1 cellular context compared by ENCODE assay signal in genomic region chr2:178193823-178194599, GRCh38.
TF ChIP-seq lines count a peak whose summit lies in the region.

Gene OSBPL6 (plus strand): TSS chr2:178194512. CDS start chr2:178306185, 111,673 bp downstream.

TF ChIP-seq in SK-N-SH, 30 proteins besides CTCF, POLR2A, EP300 and RAD21 (continued from another document):
- TF ChIP-seq IRF3 (IDR thresholded peaks at IDR 0.05; ENCODE audit: low read depth, low read length) (no peak), SIN3A (IDR thresholded peaks at IDR 0.05; ENCODE audit: borderline replicate concordance, low read depth, low read length) (no peak; the same call in 1 of the 2 replicates), POLR2AphosphoS5 (IDR thresholded peaks at IDR 0.05; ENCODE audit: low read depth, low read length) (peak; percentile 31; the same call in 1 of the 2 replicates), NRF1 (IDR thresholded peaks at IDR 0.05; ENCODE audit: low read depth, low read length) (peak; percentile 44), RCOR1 (IDR thresholded peaks at IDR 0.05; ENCODE audit: low read length) (no peak), RXRA (IDR thresholded peaks at IDR 0.05; ENCODE audit: borderline replicate concordance, low read depth) (no peak), TAF1 (IDR thresholded peaks at IDR 0.05; ENCODE audit: borderline replicate concordance, low read depth, low read length) (peak; percentile 57; the same call in 1 of the 2 replicates), MXI1 (IDR thresholded peaks at IDR 0.05; ENCODE audit: low read depth, low read length) (peak; percentile 46), FOXJ3 (CRISPR knock-in tag; IDR thresholded peaks at IDR 0.05) (no peak), RFX5 (IDR thresholded peaks at IDR 0.05; ENCODE audit: low read length) (0 out of 2 replicates have a peak, but pooled peaks have one; percentile 8)
- TF ChIP-seq, protein P1, sequence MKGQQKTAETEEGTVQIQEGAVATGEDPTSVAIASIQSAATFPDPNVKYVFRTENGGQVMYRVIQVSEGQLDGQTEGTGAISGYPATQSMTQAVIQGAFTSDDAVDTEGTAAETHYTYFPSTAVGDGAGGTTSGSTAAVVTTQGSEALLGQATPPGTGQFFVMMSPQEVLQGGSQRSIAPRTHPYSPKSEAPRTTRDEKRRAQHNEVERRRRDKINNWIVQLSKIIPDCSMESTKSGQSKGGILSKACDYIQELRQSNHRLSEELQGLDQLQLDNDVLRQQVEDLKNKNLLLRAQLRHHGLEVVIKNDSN (IDR thresholded peaks at IDR 0.05; ENCODE audit: borderline replicate concordance, low read depth): no peak
- TF ChIP-seq, protein P2, sequence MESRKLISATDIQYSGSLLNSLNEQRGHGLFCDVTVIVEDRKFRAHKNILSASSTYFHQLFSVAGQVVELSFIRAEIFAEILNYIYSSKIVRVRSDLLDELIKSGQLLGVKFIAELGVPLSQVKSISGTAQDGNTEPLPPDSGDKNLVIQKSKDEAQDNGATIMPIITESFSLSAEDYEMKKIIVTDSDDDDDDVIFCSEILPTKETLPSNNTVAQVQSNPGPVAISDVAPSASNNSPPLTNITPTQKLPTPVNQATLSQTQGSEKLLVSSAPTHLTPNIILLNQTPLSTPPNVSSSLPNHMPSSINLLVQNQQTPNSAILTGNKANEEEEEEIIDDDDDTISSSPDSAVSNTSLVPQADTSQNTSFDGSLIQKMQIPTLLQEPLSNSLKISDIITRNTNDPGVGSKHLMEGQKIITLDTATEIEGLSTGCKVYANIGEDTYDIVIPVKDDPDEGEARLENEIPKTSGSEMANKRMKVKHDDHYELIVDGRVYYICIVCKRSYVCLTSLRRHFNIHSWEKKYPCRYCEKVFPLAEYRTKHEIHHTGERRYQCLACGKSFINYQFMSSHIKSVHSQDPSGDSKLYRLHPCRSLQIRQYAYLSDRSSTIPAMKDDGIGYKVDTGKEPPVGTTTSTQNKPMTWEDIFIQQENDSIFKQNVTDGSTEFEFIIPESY (IDR thresholded peaks at IDR 0.05; ENCODE audit: borderline replicate concordance, low read depth): no peak
